Comparison of ENCODE assay signal across 12 cellular contexts in genomic region chr17:50063516-50064252, GRCh38. TPM values are rescaled to one million over a fixed set of nuclear protein-coding genes. Genes with fewer than 3 reads are reported as not detected.
DNase-seq lines count a peak whose midpoint lies in the region; ATAC-seq, FAIRE-seq and TF ChIP-seq lines count a peak whose summit lies in the region.
"Had no signal": no experiment of that assay in that cellular context is flagged by ENCODE, and none has a peak within 500 bp of the region (broad histone marks: within the 10 kb centered on the region; RNA-seq: fewer than 3 reads in every experiment).

No MANE protein-coding gene starts in this region.

- no peaks in the 10 kb centered on the region for H3K27me3 Mint-ChIP-seq in activated naive CD8-positive, alpha-beta T cell treated with anti-CD3 and anti-CD28 coated beads, Interleukin-2, amount 50 U/mL, for 24 hours

- H3K27me3 ChIP-seq in thoracic aorta (replicated peaks; ENCODE audit: insufficient read depth): no peaks in the 10 kb centered on the region

- H3K36me3 ChIP-seq in thoracic aorta: peaks cover 12% of the 10 kb centered on the region

- no peak overlapping the region for H3K27ac Mint-ChIP-seq in activated naive CD8-positive, alpha-beta T cell treated with anti-CD3 and anti-CD28 coated beads, Interleukin-2, amount 50 U/mL, for 24 hours

- TF ChIP-seq CTCF in thoracic aorta (IDR thresholded peaks at IDR 0.05) (no peak), lower leg skin (IDR thresholded peaks at IDR 0.05) (no peak)

- H3K4me3 ChIP-seq in thoracic aorta (no peak overlapping the region), lower leg skin (ENCODE audit: low read depth, poor library complexity, severe bottlenecking) (no peak overlapping the region)

- FAIRE-seq in HTR-8/SVneo (lab: Jason Lieb, UNC): peak; percentile 60

- H3K36me3 Mint-ChIP-seq in activated naive CD8-positive, alpha-beta T cell treated with anti-CD3 and anti-CD28 coated beads, Interleukin-2, amount 50 U/mL, for 24 hours (ENCODE audit: low read depth): no peaks in the 10 kb centered on the region

- peak overlapping the region; percentile 96 to 98 for H3K27ac ChIP-seq in thoracic aorta

- no peak for TF ChIP-seq POLR2A in lower leg skin (IDR thresholded peaks at IDR 0.05)

- DNase-seq in HTR-8/SVneo (ENCODE audit: insufficient read length, low spot score) (no peak), astrocyte of the hippocampus (ENCODE audit: low read depth, low spot score) (peak; percentile 35), kidney tubule cell (ENCODE audit: low spot score) (peak; percentile 92), thoracic aorta (ENCODE audit: low spot score) (no peak), NCI-H1092 treated with DMSO at 0.1 percent for 48 hours (lab: John Stamatoyannopoulos, UW) (no peak), lower leg skin (ENCODE audit: low spot score in 2 of 2) (no peak), nucleus accumbens (lab: John Stamatoyannopoulos, UW) (no peak)
- no peak for DNase-seq in activated naive CD8-positive, alpha-beta T cell treated with anti-CD3 and anti-CD28 coated beads, Interleukin-2, amount 50 U/mL, for 24 hours
- DNase-seq: activated naive CD4-positive, alpha-beta T cell treated with Interleukin-2 at 50 U/mL for 16 hours; DMS53; NCI-H1436 treated with DMSO at 0.1 percent for 48 hours had no signal

- peaks cover 53 to 88% of the 10 kb centered on the region in 2 donors for H3K4me1 ChIP-seq in thoracic aorta (ENCODE audit: control insufficient read depth in 1 of 2, low read depth in 2 of 2)

- H3K9me3 ChIP-seq in thoracic aorta: no peaks in the 10 kb centered on the region

- no peak for ATAC-seq in thoracic aorta (ENCODE audit: insufficient number of reproducible peaks, low FRiP score, low read depth)
- no peak for ATAC-seq in activated naive CD8-positive, alpha-beta T cell treated with anti-CD3 and anti-CD28 coated beads, Interleukin-2, amount 50 U/mL, for 24 hours

- H3K9me3 Mint-ChIP-seq in activated naive CD8-positive, alpha-beta T cell treated with anti-CD3 and anti-CD28 coated beads, Interleukin-2, amount 50 U/mL, for 24 hours: no peaks in the 10 kb centered on the region
- H3K9me3 Mint-ChIP-seq: WTC11 had no signal

- intact Hi-C loops in lower leg skin (cut with DNase I; ENCODE audit: low total_unique reads): no loop called here

- 82 to 87% methylated on average over 8 of the region's 8 CpGs for WGBS in lower leg skin, 2 donors

- H3K4me3 Mint-ChIP-seq in activated naive CD8-positive, alpha-beta T cell treated with anti-CD3 and anti-CD28 coated beads, Interleukin-2, amount 50 U/mL, for 24 hours: no peak overlapping the region
- H3K4me3 Mint-ChIP-seq: WTC11 had no signal

- H3K4me1 Mint-ChIP-seq in activated naive CD8-positive, alpha-beta T cell treated with anti-CD3 and anti-CD28 coated beads, Interleukin-2, amount 50 U/mL, for 24 hours: no peaks in the 10 kb centered on the region

RNA-seq across cellular contexts. Expression of gene ITGA3, which starts 7.8 kb away (rescaled TPM):
- total RNA-seq in thoracic aorta (100 to 1,000 TPM; 197 to 260 TPM), lower leg skin (100 to 1,000 TPM in 3 of 4 donors, 10 to 100 TPM in 1; 99.7 to 148 (median 121) TPM)

RNA-seq across cellular contexts. Expression of gene PDK2, which starts 31.5 kb away (rescaled TPM):
- total RNA-seq in thoracic aorta: 10 to 100 TPM; 35.5 to 74.9 TPM
- 10 to 100 TPM; 35.6 to 86.6 (median 57.0) TPM for total RNA-seq in lower leg skin

Comparison
In these comparisons a context has a peak if more than half of its experiments do, and no peak if none do; other contexts are left out.
1. DNase-seq: peak in astrocyte of the hippocampus (single experiment) and kidney tubule cell (single experiment); none in HTR-8/SVneo (single experiment), thoracic aorta (single experiment), NCI-H1092 treated with DMSO at 0.1 percent for 48 hours (single experiment), lower leg skin (0 of 2), activated naive CD8-positive, alpha-beta T cell treated with anti-CD3 and anti-CD28 coated beads, Interleukin-2, amount 50 U/mL, for 24 hours (single experiment) and nucleus accumbens (0 of 56).